Comparison of ENCODE assay signal across 8 cellular contexts in the genomic region with DNA sequence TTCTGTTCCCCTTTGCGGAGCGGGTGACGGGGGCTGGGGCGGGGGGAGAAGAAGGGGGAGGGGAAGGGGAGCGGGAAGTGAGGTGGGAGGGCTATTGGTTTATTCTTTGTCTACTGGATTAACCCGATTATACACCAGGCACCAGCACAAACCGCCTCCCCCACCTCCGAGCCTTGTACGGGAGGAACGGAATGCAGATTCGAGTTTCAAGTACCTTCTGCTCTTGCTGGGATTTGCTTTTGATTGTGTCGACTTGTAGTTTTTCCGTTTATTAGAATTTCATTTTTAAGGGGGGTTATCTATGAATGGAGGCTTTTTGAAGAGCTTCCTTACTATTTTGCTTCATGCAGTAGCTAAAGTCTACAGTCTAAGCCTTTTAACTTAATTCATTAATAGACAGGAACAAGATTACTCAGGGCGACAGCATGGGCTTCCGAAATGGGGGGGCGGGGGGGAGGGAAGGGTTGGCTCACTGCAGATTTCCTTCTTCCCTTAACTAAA. TPM values are rescaled to one million over a fixed set of nuclear protein-coding genes. Genes with fewer than 3 reads are reported as not detected.
DNase-seq lines count a peak whose midpoint lies in the region; ATAC-seq and TF ChIP-seq lines count a peak whose summit lies in the region.

No MANE protein-coding gene starts in this region.

- no peaks in the 10 kb centered on the region for H4K20me1 ChIP-seq in Karpas-422 (ENCODE audit: insufficient read depth, low read depth, low read length)

- no peaks in the 10 kb centered on the region for H3K9me2 ChIP-seq in Karpas-422 (replicated peaks; ENCODE audit: insufficient read depth, low read length)

- intact Hi-C loops in activated CD4-positive, alpha-beta T cell treated with anti-CD3 and anti-CD28 coated beads, Interleukin-2, amount 10 ng/mL, durations not matched to agents 24 days and 14 days (cut with micrococcal nuclease) = loop anchor here (2.0 to 5.0 kb wide), 3 partner anchors 580 to 1747 kb away; no protein-coding TSS in a partner anchor

- no peaks in the 10 kb centered on the region for H3K27me3 ChIP-seq in Karpas-422 (ENCODE audit: low read length)

- no peak overlapping the region for H3K4me2 ChIP-seq in Karpas-422 (ENCODE audit: low read depth, low read length, poor library complexity, severe bottlenecking)

- no peaks in the 10 kb centered on the region for H3K9me3 Mint-ChIP-seq in activated CD4-positive, alpha-beta T cell treated with anti-CD3 and anti-CD28 coated beads, Interleukin-2, amount 10 ng/mL, durations not matched to agents 24 days and 14 days

- no peaks in the 10 kb centered on the region for H3K4me1 ChIP-seq in Karpas-422 (ENCODE audit: low read length)

- peak overlapping the region; percentile 62 for H3K4me3 Mint-ChIP-seq in activated CD4-positive, alpha-beta T cell treated with anti-CD3 and anti-CD28 coated beads, Interleukin-2, amount 10 ng/mL, durations not matched to agents 24 days and 14 days

- peak overlapping the region; percentile 75 for H3K4me3 ChIP-seq in choroid plexus epithelial cell (ENCODE audit: low read depth, low read length)
- no peak overlapping the region for H3K4me3 ChIP-seq in Karpas-422 (ENCODE audit: low read length)

- no peaks in the 10 kb centered on the region for H3K36me3 ChIP-seq in Karpas-422 (ENCODE audit: insufficient read depth, low read length)

- ATAC-seq in HG02970 (IDR thresholded peaks at IDR 0.05; ENCODE audit: low FRiP score, unreplicated experiment) = no peak

- no peak for TF ChIP-seq CTCF in choroid plexus epithelial cell (conservative IDR thresholded peaks at IDR 0.05; ENCODE audit: low read depth, low read length)

- DNase-seq in activated CD4-positive, alpha-beta T cell treated with anti-CD3 and anti-CD28 coated beads, Interleukin-2, amount 10 ng/mL, durations not matched to agents 24 days and 14 days = no peak
- DNase-seq in activated CD4-positive, alpha-beta T cell treated with anti-CD3 and anti-CD28 coated beads for 48 hours = no peak
- DNase-seq in NOMO-1 treated with DMSO at 0.1 percent for 48 hours (lab: John Stamatoyannopoulos, UW; ENCODE audit: unreplicated experiment) (peak; percentile 27), choroid plexus epithelial cell (ENCODE audit: low read depth) (peak; percentile 73), left kidney (ENCODE audit: low read depth, low spot score) (peak; percentile 93), superior temporal gyrus (ENCODE audit: extremely low spot score) (peak; percentile 65), Karpas-422 (no peak)

- H3K4me1 Mint-ChIP-seq in activated CD4-positive, alpha-beta T cell treated with anti-CD3 and anti-CD28 coated beads, Interleukin-2, amount 10 ng/mL, durations not matched to agents 24 days and 14 days = peaks cover 8% of the 10 kb centered on the region

- no peaks in the 10 kb centered on the region for H3K79me2 ChIP-seq in Karpas-422 (ENCODE audit: low read length)

- peaks cover 7% of the 10 kb centered on the region for H3K9me3 ChIP-seq in Karpas-422 (ENCODE audit: low read length)

- H3K9ac ChIP-seq in Karpas-422 (ENCODE audit: low read length) = no peak overlapping the region

- no peak overlapping the region for H2AFZ ChIP-seq in Karpas-422 (ENCODE audit: low read length)

- H3K27me3 Mint-ChIP-seq in activated CD4-positive, alpha-beta T cell treated with anti-CD3 and anti-CD28 coated beads, Interleukin-2, amount 10 ng/mL, durations not matched to agents 24 days and 14 days = peaks cover 39% of the 10 kb centered on the region

- no peaks in the 10 kb centered on the region for H3K36me3 Mint-ChIP-seq in activated CD4-positive, alpha-beta T cell treated with anti-CD3 and anti-CD28 coated beads, Interleukin-2, amount 10 ng/mL, durations not matched to agents 24 days and 14 days (ENCODE audit: low read depth)

- H3K27ac Mint-ChIP-seq in activated CD4-positive, alpha-beta T cell treated with anti-CD3 and anti-CD28 coated beads, Interleukin-2, amount 10 ng/mL, durations not matched to agents 24 days and 14 days = no peak overlapping the region

- no peak overlapping the region for H3K27ac ChIP-seq in Karpas-422 (ENCODE audit: low read length)

RNA-seq across cellular contexts. Expression of gene SPRY2, which starts 0.9 kb away (rescaled TPM):
- 0.21 TPM in 1 of 2 replicates, not detected in the other for total RNA-seq in activated CD4-positive, alpha-beta T cell treated with anti-CD3 and anti-CD28 coated beads, Interleukin-2, amount 10 ng/mL, durations not matched to agents 24 days and 14 days
- total RNA-seq in Karpas-422 (2014; rRNA removed; shearing (Covaris generic); ENCODE audit: low replicate concordance) = not detected in 2 replicates

Comparison
In these comparisons a context has a peak if more than half of its experiments do, and no peak if none do; other contexts are left out.
1. DNase-seq: peak in NOMO-1 treated with DMSO at 0.1 percent for 48 hours (single experiment), choroid plexus epithelial cell (single experiment), left kidney (single experiment) and superior temporal gyrus (single experiment); none in activated CD4-positive, alpha-beta T cell treated with anti-CD3 and anti-CD28 coated beads, Interleukin-2, amount 10 ng/mL, durations not matched to agents 24 days and 14 days (single experiment), activated CD4-positive, alpha-beta T cell treated with anti-CD3 and anti-CD28 coated beads for 48 hours (single experiment) and Karpas-422 (single experiment).